ENCODE assay signal across 9 cellular contexts in the genomic region with DNA sequence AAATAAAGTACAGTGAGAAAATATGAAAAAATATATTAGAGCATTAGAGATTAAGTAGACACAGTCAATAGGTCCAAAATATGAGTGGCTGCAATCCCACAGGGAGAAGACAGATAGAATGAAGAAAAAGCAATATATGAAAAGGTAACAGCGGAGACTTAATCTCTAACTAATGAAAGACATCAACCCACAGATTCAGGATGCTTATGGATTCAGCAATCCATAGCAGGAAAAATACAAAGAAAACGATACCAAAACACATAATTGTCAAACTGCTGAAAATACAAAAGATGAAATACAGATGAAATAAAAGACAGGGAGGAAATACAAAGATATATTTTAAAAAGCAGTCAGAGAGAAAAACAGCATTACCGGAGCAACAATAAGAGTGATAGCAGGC. TPM values are rescaled to one million over a fixed set of nuclear protein-coding genes. Genes with fewer than 3 reads are reported as not detected.
"Had no signal": no experiment of that assay in that cellular context is flagged by ENCODE, and none has a peak within 500 bp of the region (broad histone marks: within the 10 kb centered on the region; RNA-seq: fewer than 3 reads in every experiment).

No MANE protein-coding gene starts in this region.

- H3K9me3 Mint-ChIP-seq: GM23338 had no signal

- H2AFZ ChIP-seq: GM23338 had no signal

- FAIRE-seq: H1 had no signal

- H3K4me3 Mint-ChIP-seq: GM23338, H9, HFFc6 had no signal

- H3K27ac Mint-ChIP-seq: GM23338, H9, HFFc6 had no signal

- DNase-seq: GOT3, H7, H9, HCEC 1CT, HFFc6 had no signal

- H3K4me1 Mint-ChIP-seq: GM23338, H9 had no signal

- H3K4me2 ChIP-seq: GM23338 had no signal

- H3K36me3 ChIP-seq: HAP-1 had no signal

- H3K9me3 ChIP-seq: HAP-1 had no signal

- H3K4me3 ChIP-seq: GM23338, HAP-1 had no signal

- H3K4me1 ChIP-seq: HAP-1 had no signal

RNA-seq across cellular contexts. Expression of a gene that starts 56.7 kb away (rescaled TPM):
- total RNA-seq: H1, H4, H7 had no signal
- polyA plus RNA-seq: H1 had no signal
